9 cellular contexts compared by ENCODE assay signal in the genomic region with DNA sequence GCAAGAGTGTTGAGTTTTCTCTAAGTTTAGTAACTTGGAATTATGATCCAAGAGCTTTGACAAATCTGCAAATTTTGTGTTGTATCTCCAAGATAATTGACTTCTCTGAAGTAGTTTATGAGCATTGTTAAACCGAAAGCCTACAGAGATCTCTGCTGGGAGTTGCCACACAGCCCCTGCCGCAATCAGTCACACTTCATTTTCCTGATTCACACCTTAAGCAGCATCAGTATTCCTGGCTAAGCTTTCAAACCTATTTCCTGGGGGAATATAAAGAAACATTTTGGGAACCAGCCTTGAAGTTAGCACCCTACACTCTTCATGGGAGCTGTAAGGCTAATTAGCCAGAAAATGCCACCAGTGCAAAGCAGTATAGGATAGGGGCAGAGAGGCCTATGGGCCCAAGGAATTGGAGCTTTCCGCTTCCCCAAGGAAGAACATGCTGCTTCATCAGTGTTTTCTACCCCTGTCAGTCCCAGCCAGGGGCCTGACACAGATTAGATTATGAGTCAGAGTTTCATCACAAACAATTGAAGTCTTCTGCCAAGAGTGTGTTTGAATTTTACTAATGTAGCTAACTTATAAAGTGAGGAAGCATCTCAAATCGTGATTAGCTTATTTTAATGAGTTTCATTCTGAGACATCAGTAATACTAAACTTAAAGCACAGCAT. TPM values are rescaled to one million over a fixed set of nuclear protein-coding genes. Genes with fewer than 3 reads are reported as not detected.
DNase-seq lines count a peak whose midpoint lies in the region; ATAC-seq lines count a peak whose summit lies in the region.
"Had no signal": no experiment of that assay in that cellular context is flagged by ENCODE, and none has a peak within 500 bp of the region (broad histone marks: within the 10 kb centered on the region; RNA-seq: fewer than 3 reads in every experiment).

No MANE protein-coding gene starts in this region.

- no peaks in the 10 kb centered on the region for H3K79me1 ChIP-seq in mesendoderm (ENCODE audit: low read length)

- no peak overlapping the region for H2BK5ac ChIP-seq in mesendoderm (ENCODE audit: low read length)

- H3K27ac ChIP-seq in cingulate gyrus (ENCODE audit: low read depth, low read length) = peak overlapping the region; percentile 51
- H3K27ac ChIP-seq in mesendoderm (ENCODE audit: low read depth, low read length) = peak overlapping the region; percentile 68

- no peak overlapping the region for H2BK15ac ChIP-seq in mesendoderm (replicated peaks; ENCODE audit: low read depth)

- no peak overlapping the region for H3K4me2 ChIP-seq in mesendoderm (ENCODE audit: low read length)

- no peak overlapping the region for H3K56ac ChIP-seq in mesendoderm (ENCODE audit: low read length)

- DNase-seq in COLO829 (ENCODE audit: low spot score) (peak; percentile 49), NCI-H226 (peak; percentile 68), mesendoderm (peak; percentile 88), Ammon's horn (ENCODE audit: low spot score) (no peak)
- no peak for DNase-seq in effector CD8-positive, alpha-beta T cell (lab: John Stamatoyannopoulos, UW)
- DNase-seq: NCI-H1092 treated with DMSO at 0.1 percent for 48 hours had no signal

- H4K5ac ChIP-seq in mesendoderm (ENCODE audit: low read length) = no peak overlapping the region

- no peak overlapping the region for H3K23ac ChIP-seq in mesendoderm (ENCODE audit: low read length)

- H3K4me3 ChIP-seq in mesendoderm (ENCODE audit: low read length) = no peak overlapping the region

- H4K8ac ChIP-seq in mesendoderm (ENCODE audit: low read depth, low read length) = no peak overlapping the region

- H3K27me3 ChIP-seq in mesendoderm (ENCODE audit: insufficient read depth, low read length, poor library complexity) = no peaks in the 10 kb centered on the region

- ATAC-seq in HG03342 (IDR thresholded peaks at IDR 0.05; ENCODE audit: unreplicated experiment) = no peak
- ATAC-seq in HG03378 (IDR thresholded peaks at IDR 0.05; ENCODE audit: unreplicated experiment) = no peak

- no CpG with 5 or more reads among the region's 4 CpGs for WGBS in mesendoderm (ENCODE audit: extremely low coverage, insufficient coverage, low lambda C conversion rate)

- no peaks in the 10 kb centered on the region for H3K79me2 ChIP-seq in mesendoderm (ENCODE audit: control insufficient read depth, insufficient read depth, low read length)

- H2AK5ac ChIP-seq in mesendoderm (ENCODE audit: low read length) = no peak overlapping the region

- H3K18ac ChIP-seq in mesendoderm (ENCODE audit: low read length) = peak overlapping the region; percentile 94

- peaks cover 7% of the 10 kb centered on the region for H3K4me1 ChIP-seq in mesendoderm (ENCODE audit: control insufficient read depth, low read depth, low read length)

- H3K36me3 ChIP-seq in mesendoderm (ENCODE audit: control insufficient read depth, insufficient read depth, low read length) = no peaks in the 10 kb centered on the region

- no peak overlapping the region for H3K9ac ChIP-seq in mesendoderm (ENCODE audit: low read length)

- no peak overlapping the region for H2BK120ac ChIP-seq in mesendoderm (ENCODE audit: low read depth, low read length)

- H3K4ac ChIP-seq in mesendoderm (ENCODE audit: low read depth, low read length) = peak overlapping the region; percentile 16

RNA-seq across cellular contexts. Expression of gene CACYBP, which starts 23.2 kb away (rescaled TPM):
- polyA plus RNA-seq in mesendoderm (2013, experiment 1 of 2) = 113 TPM
- 111 TPM for polyA plus RNA-seq in mesendoderm (2013, experiment 2 of 2)

RNA-seq across cellular contexts. Expression of gene MRPS14, which starts 46.7 kb away (rescaled TPM):
- polyA plus RNA-seq in mesendoderm (2013, experiment 1 of 2) = 52.1 TPM
- polyA plus RNA-seq in mesendoderm (2013, experiment 2 of 2) = 50.0 TPM

Comparison
In these comparisons a context has a peak if more than half of its experiments do, and no peak if none do; other contexts are left out.
1. DNase-seq: peak in COLO829 (single experiment), NCI-H226 (single experiment) and mesendoderm (single experiment); none in Ammon's horn (single experiment) and effector CD8-positive, alpha-beta T cell (single experiment).